13 cellular contexts compared by ENCODE assay signal in genomic region chr1:39787468-39787867, GRCh38. TPM values are rescaled to one million over a fixed set of nuclear protein-coding genes. Genes with fewer than 3 reads are reported as not detected.
DNase-seq lines count a peak whose midpoint lies in the region; ATAC-seq, FAIRE-seq and TF ChIP-seq lines count a peak whose summit lies in the region.
"Had no signal": no experiment of that assay in that cellular context is flagged by ENCODE, and none has a peak within 500 bp of the region (broad histone marks: within the 10 kb centered on the region; RNA-seq: fewer than 3 reads in every experiment).

No MANE protein-coding gene starts in this region.

- no peaks in the 10 kb centered on the region for H3K27me3 ChIP-seq in CD8-positive, alpha-beta T cell (ENCODE audit: insufficient read depth, low read length)
- peaks cover 20% of the 10 kb centered on the region for H3K27me3 ChIP-seq in upper lobe of right lung
- H3K27me3 ChIP-seq in tibial artery = peaks cover 0 to 48% of the 10 kb centered on the region in 2 donors
- H3K27me3 ChIP-seq: testis had no signal

- H3K9me3 Mint-ChIP-seq in CD8-positive, alpha-beta T cell = no peaks in the 10 kb centered on the region
- H3K9me3 Mint-ChIP-seq in nephron = peaks cover under 1% of the 10 kb centered on the region

- H3K4me1 Mint-ChIP-seq in CD8-positive, alpha-beta T cell (ENCODE audit: low read depth) = peaks cover 7% of the 10 kb centered on the region
- H3K4me1 Mint-ChIP-seq in nephron = peaks cover 7% of the 10 kb centered on the region

- intact Hi-C loops in CD8-positive, alpha-beta T cell (cut with DNase I, micrococcal nuclease) = no loop called here
- intact Hi-C loops in upper lobe of right lung (cut with DNase I) (no loop called here), tibial artery (cut with DNase I; ENCODE audit: low total_unique reads) (no loop called here)

- H3K36me3 ChIP-seq in CD8-positive, alpha-beta T cell (ENCODE audit: insufficient read depth, low read length) = no peaks in the 10 kb centered on the region
- no peaks in the 10 kb centered on the region for H3K36me3 ChIP-seq in upper lobe of right lung
- no peaks in the 10 kb centered on the region for H3K36me3 ChIP-seq in tibial artery
- H3K36me3 ChIP-seq: brain microvascular endothelial cell had no signal

- no peak for DNase-seq in CD8-positive, alpha-beta T cell
- DNase-seq in GM19239 (ENCODE audit: insufficient read length, low spot score) (no peak), caudate nucleus (lab: John Stamatoyannopoulos, UW) (no peak), NCI-H2029 treated with DMSO at 0.1 percent for 48 hours (lab: John Stamatoyannopoulos, UW) (no peak), upper lobe of right lung (no peak), tibial artery (no peak)
- DNase-seq: brain microvascular endothelial cell, HCEC 1CT, OCI-M1, testis had no signal

- H3K4me3 Mint-ChIP-seq in CD8-positive, alpha-beta T cell = peak overlapping the region; percentile 64
- H3K4me3 Mint-ChIP-seq in nephron = peak overlapping the region; percentile 54 to 74 (median 68)

- peak; percentile 40 for FAIRE-seq in GM19239 (lab: Jason Lieb, UNC)

- H3K27ac Mint-ChIP-seq in CD8-positive, alpha-beta T cell = no peak overlapping the region
- H3K27ac Mint-ChIP-seq in nephron = no peak overlapping the region

- no peaks in the 10 kb centered on the region for H3K36me3 Mint-ChIP-seq in CD8-positive, alpha-beta T cell
- no peaks in the 10 kb centered on the region for H3K36me3 Mint-ChIP-seq in nephron (ENCODE audit: low read depth)

- H3K9me3 ChIP-seq in CD8-positive, alpha-beta T cell (ENCODE audit: low read length) = no peaks in the 10 kb centered on the region
- H3K9me3 ChIP-seq in upper lobe of right lung (no peaks in the 10 kb centered on the region), tibial artery (no peaks in the 10 kb centered on the region)
- H3K9me3 ChIP-seq: testis had no signal

- peaks cover 19% of the 10 kb centered on the region for H3K27me3 Mint-ChIP-seq in CD8-positive, alpha-beta T cell (ENCODE audit: low read depth)
- peaks cover 72% of the 10 kb centered on the region for H3K27me3 Mint-ChIP-seq in nephron (ENCODE audit: low read depth)

- CTCF ChIA-PET in CD8-positive, alpha-beta T cell (lab: Charles Lee) = interaction anchor here (0.6 to 2.7 kb wide), 3 partner anchors 12 to 588 kb away, joined by 3 to 9 read pairs (median 3); no protein-coding TSS in a partner anchor

- no peak for TF ChIP-seq CTCF in CD8-positive, alpha-beta T cell (IDR thresholded peaks at IDR 0.05)
- TF ChIP-seq CTCF in nephron (IDR thresholded peaks at IDR 0.05; ENCODE audit: unreplicated experiment in 3 of 3) (no peak), upper lobe of right lung (IDR thresholded peaks at IDR 0.05) (no peak), tibial artery (IDR thresholded peaks at IDR 0.05) (no peak)

- H3K4me1 ChIP-seq in CD8-positive, alpha-beta T cell (ENCODE audit: insufficient read depth, low read length) = peaks cover 7% of the 10 kb centered on the region
- no peaks in the 10 kb centered on the region for H3K4me1 ChIP-seq in upper lobe of right lung
- H3K4me1 ChIP-seq in tibial artery = peaks cover 0 to 15% (median 7%) of the 10 kb centered on the region in 4 donors
- H3K4me1 ChIP-seq: testis had no signal

- no peak for ATAC-seq in CD8-positive, alpha-beta T cell
- ATAC-seq in upper lobe of right lung (no peak), HG03175 (IDR thresholded peaks at IDR 0.05; ENCODE audit: unreplicated experiment) (no peak)

- H3K27ac ChIP-seq in CD8-positive, alpha-beta T cell (ENCODE audit: low read depth, low read length) = no peak overlapping the region
- peak overlapping the region; percentile 62 for H3K27ac ChIP-seq in caudate nucleus (ENCODE audit: low read depth, low read length)
- H3K27ac ChIP-seq in upper lobe of right lung = no peak overlapping the region
- H3K27ac ChIP-seq in tibial artery = no peak overlapping the region
- H3K27ac ChIP-seq: brain microvascular endothelial cell, epithelial cell of prostate, testis had no signal

- H3K4me3 ChIP-seq in CD8-positive, alpha-beta T cell (ENCODE audit: low read depth, low read length) = no peak overlapping the region
- H3K4me3 ChIP-seq in upper lobe of right lung (no peak overlapping the region), tibial artery (no peak overlapping the region)

- POLR2A ChIA-PET in CD8-positive, alpha-beta T cell (lab: Charles Lee) = no interaction called here

RNA-seq across cellular contexts. Expression of gene BMP8B, which starts 1.2 kb away (rescaled TPM):
- total RNA-seq in CD8-positive, alpha-beta T cell = under 1 TPM; 0.19 to 0.24 TPM
- 2.7 TPM for total RNA-seq in upper lobe of right lung

RNA-seq across cellular contexts. Expression of gene OXCT2, which starts 16.3 kb away (rescaled TPM):
- under 1 TPM; 0.83 to 0.95 TPM for total RNA-seq in CD8-positive, alpha-beta T cell
- total RNA-seq in upper lobe of right lung = 0.43 TPM

RNA-seq across cellular contexts. Expression of gene PPIE, which starts 48.8 kb away (rescaled TPM):
- 10 to 100 TPM; 43.6 to 46.7 TPM for total RNA-seq in CD8-positive, alpha-beta T cell
- 36.5 TPM for total RNA-seq in upper lobe of right lung
